In genomic region chr2:168699834-168700417, GRCh38 we compare ENCODE assay signal across 12 cellular contexts.
A peak's percentile ranks its signal among the peaks of the same experiment; 100 is the strongest.
DNase-seq lines count a peak whose midpoint lies in the region; ATAC-seq and TF ChIP-seq lines count a peak whose summit lies in the region.
"Had no signal": no experiment of that assay in that cellular context is flagged by ENCODE, and none has a peak within 500 bp of the region (broad histone marks: within the 10 kb centered on the region; RNA-seq: fewer than 3 reads in every experiment).

No MANE protein-coding gene starts in this region.

- H3K27me3 ChIP-seq in GM23338 (ENCODE audit: insufficient read depth) = no peaks in the 10 kb centered on the region
- H3K27me3 ChIP-seq in Karpas-422 (ENCODE audit: low read length) = no peaks in the 10 kb centered on the region

- peaks cover 46% of the 10 kb centered on the region for H3K4me1 Mint-ChIP-seq in glutamatergic neuron (ENCODE audit: low read depth, unreplicated experiment)
- H3K4me1 Mint-ChIP-seq in GM23338 = peaks cover 6% of the 10 kb centered on the region; the same call in 2 of the 3 replicates
- H3K4me1 Mint-ChIP-seq: stimulated activated naive CD8-positive, alpha-beta T cell treated with anti-CD3 and anti-CD28 coated beads, Interleukin-15, amount 100 ng/mL, for 72 hours had no signal

- intact Hi-C loops in posterior cingulate gyrus (cut with DNase I) = no loop called here

- H3K79me2 ChIP-seq in GM23338 (replicated peaks; ENCODE audit: insufficient read depth) = no peaks in the 10 kb centered on the region
- H3K79me2 ChIP-seq in Karpas-422 (ENCODE audit: low read length) = no peaks in the 10 kb centered on the region

- no peak for TF ChIP-seq CTCF in glutamatergic neuron (IDR thresholded peaks at IDR 0.05; ENCODE audit: partially characterized antibody, unreplicated experiment)
- no peak for TF ChIP-seq CTCF in GM23338 (conservative IDR thresholded peaks at IDR 0.05; ENCODE audit: low read depth in 2 of 2)

- H3K4me1 ChIP-seq in GM23338 (ENCODE audit: insufficient read depth) = no peaks in the 10 kb centered on the region
- no peaks in the 10 kb centered on the region for H3K4me1 ChIP-seq in Karpas-422 (ENCODE audit: low read length)

- H3K4me3 Mint-ChIP-seq in glutamatergic neuron (ENCODE audit: unreplicated experiment) (peak overlapping the region; percentile 2), GM23338 (no peak overlapping the region)
- H3K4me3 Mint-ChIP-seq: stimulated activated naive CD8-positive, alpha-beta T cell treated with anti-CD3 and anti-CD28 coated beads, Interleukin-15, amount 100 ng/mL, for 72 hours had no signal

- H3K36me3 ChIP-seq in GM23338 (ENCODE audit: insufficient read depth) = no peaks in the 10 kb centered on the region
- no peaks in the 10 kb centered on the region for H3K36me3 ChIP-seq in Karpas-422 (ENCODE audit: insufficient read depth, low read length)

- peaks cover 8% of the 10 kb centered on the region for H3K27me3 Mint-ChIP-seq in glutamatergic neuron (ENCODE audit: unreplicated experiment)
- no peaks in the 10 kb centered on the region for H3K27me3 Mint-ChIP-seq in GM23338 (ENCODE audit: insufficient read depth, low read depth, poor library complexity)
- H3K27me3 Mint-ChIP-seq: stimulated activated naive CD8-positive, alpha-beta T cell treated with anti-CD3 and anti-CD28 coated beads, Interleukin-15, amount 100 ng/mL, for 72 hours had no signal

- H3K9ac ChIP-seq in Karpas-422 (ENCODE audit: low read length) = no peak overlapping the region

- no peak overlapping the region for H3K27ac ChIP-seq in GM23338 (ENCODE audit: low read depth)
- H3K27ac ChIP-seq in Karpas-422 (ENCODE audit: low read length) = no peak overlapping the region
- H3K27ac ChIP-seq: epithelial cell of prostate had no signal

- H4K20me1 ChIP-seq in GM23338 (replicated peaks; ENCODE audit: insufficient read depth) (no peaks in the 10 kb centered on the region), Karpas-422 (ENCODE audit: insufficient read depth, low read depth, low read length) (no peaks in the 10 kb centered on the region)

- H3K27ac Mint-ChIP-seq in glutamatergic neuron (ENCODE audit: unreplicated experiment) = peak overlapping the region; percentile 76
- no peak overlapping the region for H3K27ac Mint-ChIP-seq in GM23338

- no peak overlapping the region for H3K4me3 ChIP-seq in GM23338
- no peak overlapping the region for H3K4me3 ChIP-seq in Karpas-422 (ENCODE audit: low read length)

- DNase-seq in EL (peak; percentile 69), glutamatergic neuron (peak; percentile 39), posterior cingulate gyrus (peak in 7 of 10 donors; percentile 26 to 86 (median 67)), GM23338 (ENCODE audit: low spot score) (no peak), Karpas-422 (no peak), NCI-H526 treated with DMSO at 0.1 percent for 48 hours (lab: John Stamatoyannopoulos, UW) (no peak)
- DNase-seq: activated CD8-positive, alpha-beta memory T cell treated with anti-CD3 and anti-CD28 coated beads, Interleukin-2, amount 50 U/mL, for 4 hours; SHP77 treated with DMSO at 0.1 percent for 48 hours; stimulated activated naive CD8-positive, alpha-beta T cell treated with anti-CD3 and anti-CD28 coated beads, Interleukin-15, amount 100 ng/mL, for 72 hours had no signal

- H3K4me2 ChIP-seq in GM23338 (no peak overlapping the region), Karpas-422 (ENCODE audit: low read depth, low read length, poor library complexity, severe bottlenecking) (no peak overlapping the region)

- H2AFZ ChIP-seq in GM23338 = no peak overlapping the region
- H2AFZ ChIP-seq in Karpas-422 (ENCODE audit: low read length) = no peak overlapping the region

- H3K9me3 Mint-ChIP-seq in glutamatergic neuron (ENCODE audit: unreplicated experiment) (peaks cover 12% of the 10 kb centered on the region), GM23338 (no peaks in the 10 kb centered on the region)

- H3K9me3 ChIP-seq in Karpas-422 (ENCODE audit: low read length) = no peaks in the 10 kb centered on the region

- H3K9me2 ChIP-seq in GM23338 (ENCODE audit: insufficient read depth) (no peaks in the 10 kb centered on the region), Karpas-422 (replicated peaks; ENCODE audit: insufficient read depth, low read length) (no peaks in the 10 kb centered on the region)

- H3K36me3 Mint-ChIP-seq in glutamatergic neuron (ENCODE audit: unreplicated experiment) (peaks cover 10% of the 10 kb centered on the region), GM23338 (ENCODE audit: low read depth) (peaks cover 11% of the 10 kb centered on the region; the same call in 1 of the 3 replicates)

- H3F3A ChIP-seq in GM23338 (replicated peaks; ENCODE audit: low read depth) = no peaks in the 10 kb centered on the region

- ATAC-seq in SK-N-SH treated with all-trans-retinoic acid at 6 μM for 48 hours (peak; percentile 82), HG02870 (IDR thresholded peaks at IDR 0.05; ENCODE audit: unreplicated experiment) (no peak), GM23338 (no peak)
- ATAC-seq: stimulated activated naive CD8-positive, alpha-beta T cell treated with anti-CD3 and anti-CD28 coated beads, Interleukin-15, amount 100 ng/mL, for 72 hours had no signal

TF ChIP-seq in SK-N-SH treated with all-trans-retinoic acid at 6 μM for 48 hours, 23 proteins besides CTCF, POLR2A, EP300 and RAD21 (continues in another document):
- TF ChIP-seq CSRNP3 (CRISPR knock-in tag; IDR thresholded peaks at IDR 0.05) (no peak), ZFP3 (CRISPR knock-in tag; IDR thresholded peaks at IDR 0.05) (no peak), RARB (CRISPR knock-in tag; IDR thresholded peaks at IDR 0.05) (no peak), GLIS3 (CRISPR knock-in tag; IDR thresholded peaks at IDR 0.05) (no peak), SNAI2 (CRISPR knock-in tag; IDR thresholded peaks at IDR 0.05) (no peak), CREB5 (CRISPR knock-in tag; IDR thresholded peaks at IDR 0.05; ENCODE audit: low read depth) (no peak), ZNF8 (CRISPR knock-in tag; IDR thresholded peaks at IDR 0.05) (no peak), PPARA (CRISPR knock-in tag; IDR thresholded peaks at IDR 0.05; ENCODE audit: borderline replicate concordance) (no peak), CSDC2 (CRISPR knock-in tag; IDR thresholded peaks at IDR 0.05) (0 out of 2 replicates have a peak, but pooled peaks have one; percentile 12)

TF ChIP-seq in GM23338, 12 proteins besides CTCF, POLR2A, EP300 and RAD21 (continues in another document):
- TF ChIP-seq ZNF114 (CRISPR knock-in tag; IDR thresholded peaks at IDR 0.05) (no peak), ZNF462 (CRISPR knock-in tag; IDR thresholded peaks at IDR 0.05) (no peak), CREB1 (CRISPR knock-in tag; IDR thresholded peaks at IDR 0.05; ENCODE audit: low read depth) (no peak), POLR2AphosphoS5 (IDR thresholded peaks at IDR 0.05; ENCODE audit: low read depth) (no peak)

Comparison
In these comparisons a context has a peak if more than half of its experiments do, and no peak if none do; other contexts are left out.
1. DNase-seq: peak in EL (single experiment), glutamatergic neuron (single experiment) and posterior cingulate gyrus (7 of 10); none in GM23338 (single experiment), Karpas-422 (single experiment) and NCI-H526 treated with DMSO at 0.1 percent for 48 hours (single experiment).